ENCODE assay signal across 21 cellular contexts in the genomic region with DNA sequence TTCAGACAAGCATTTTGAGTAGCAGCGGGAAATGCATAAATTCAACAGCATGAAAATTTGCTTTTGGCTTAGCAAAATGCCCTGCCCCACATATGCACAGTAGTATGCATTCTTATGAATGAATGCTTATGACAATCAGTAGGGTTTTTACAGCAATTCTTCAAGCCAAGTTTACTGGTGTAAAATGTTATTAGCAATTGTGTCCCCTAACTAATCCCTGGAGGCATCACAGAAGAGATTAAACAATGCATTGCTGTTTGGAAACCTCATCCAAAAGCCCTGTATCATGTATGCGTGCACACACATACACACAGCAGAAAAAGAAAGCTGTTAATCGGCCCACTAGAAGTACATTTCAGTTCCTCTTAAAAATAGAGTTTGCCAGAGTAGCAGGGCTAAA.
"Had no signal": no experiment of that assay in that cellular context is flagged by ENCODE, and none has a peak within 500 bp of the region (broad histone marks: within the 10 kb centered on the region; RNA-seq: fewer than 3 reads in every experiment).

No MANE protein-coding gene starts in this region.

- ATAC-seq: activated naive CD4-positive, alpha-beta T cell treated with anti-CD3 and anti-CD28 coated beads, Interleukin-2, amount 50 U/mL, for 72 hours; heart right ventricle; left colon; natural killer cell treated with Interleukin-12 subunit alpha and Interleukin-12 subunit beta and Interleukin-15 and Interleukin-18, amount 100 ng/mL, for 72 hours; stimulated activated naive B cell treated with anti-CD40 and anti-IgM and Interleukin-4, amounts not matched to agents 10 μg/mL and 1 μg/mL and 100 μg/mL, for 72 hours; WTC11 had no signal

- H3K27ac ChIP-seq: ascending aorta, brain microvascular endothelial cell, heart right ventricle, sigmoid colon, transverse colon, uterus had no signal

- FAIRE-seq: keratinocyte had no signal

- H3K4me3 ChIP-seq: ascending aorta, heart right ventricle, sigmoid colon, transverse colon, uterus had no signal

- H3K36me3 ChIP-seq: ascending aorta, brain microvascular endothelial cell, heart right ventricle, sigmoid colon, transverse colon, uterus had no signal

- H3K27me3 ChIP-seq: ascending aorta, brain microvascular endothelial cell, sigmoid colon, transverse colon, uterus had no signal

- H3K9me3 ChIP-seq: uterus had no signal

- H3K4me1 ChIP-seq: ascending aorta, heart right ventricle, sigmoid colon, transverse colon, uterus had no signal

- DNase-seq: activated T-cell treated with anti-CD3 and anti-CD28 coated beads, Interleukin-2, amount 50 U/mL, for 1 hour; brain microvascular endothelial cell; caudate nucleus; dermis blood vessel endothelial cell; effector CD8-positive, alpha-beta T cell; heart right ventricle; left colon; occipital lobe; retina; sigmoid colon; stimulated activated CD4-positive, alpha-beta T cell treated with anti-CD3 and anti-CD28 coated beads, Interleukin-2, amount 100 ng/mL, for 48 hours; stimulated activated CD8-positive, alpha-beta memory T cell treated with anti-CD3 and anti-CD28 coated beads, Interleukin-4, amount 100 ng/mL, for 48 hours; stimulated activated naive B cell treated with anti-CD40 and anti-IgM and Interleukin-4, amounts not matched to agents 10 μg/mL and 1 μg/mL and 100 μg/mL, for 72 hours; T-helper 9 cell; transverse colon; uterus had no signal
